1 cellular context compared by ENCODE assay signal in genomic region chr22:23786752-23787599, GRCh38.
A peak's percentile ranks its signal among the peaks of the same experiment; 100 is the strongest.
TF ChIP-seq lines count a peak whose summit lies in the region.

Gene SMARCB1 (plus strand): TSS chr22:23786966. CDS start chr22:23787170, 204 bp downstream.

TF ChIP-seq in GM12878, 131 proteins besides CTCF, POLR2A, EP300 and RAD21 (continued from another document and continues in another):
- TF ChIP-seq, protein P1, sequence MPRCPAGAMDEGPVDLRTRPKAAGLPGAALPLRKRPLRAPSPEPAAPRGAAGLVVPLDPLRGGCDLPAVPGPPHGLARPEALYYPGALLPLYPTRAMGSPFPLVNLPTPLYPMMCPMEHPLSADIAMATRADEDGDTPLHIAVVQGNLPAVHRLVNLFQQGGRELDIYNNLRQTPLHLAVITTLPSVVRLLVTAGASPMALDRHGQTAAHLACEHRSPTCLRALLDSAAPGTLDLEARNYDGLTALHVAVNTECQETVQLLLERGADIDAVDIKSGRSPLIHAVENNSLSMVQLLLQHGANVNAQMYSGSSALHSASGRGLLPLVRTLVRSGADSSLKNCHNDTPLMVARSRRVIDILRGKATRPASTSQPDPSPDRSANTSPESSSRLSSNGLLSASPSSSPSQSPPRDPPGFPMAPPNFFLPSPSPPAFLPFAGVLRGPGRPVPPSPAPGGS (IDR thresholded peaks at IDR 0.05; ENCODE audit: borderline replicate concordance, insufficient read depth, low read depth, low read length, poor library complexity, severe bottlenecking) = no peak
- TF ChIP-seq RB1 (IDR thresholded peaks at IDR 0.05; ENCODE audit: borderline replicate concordance) (peak; percentile 42; the same call in 1 of the 2 replicates), SPI1 (IDR thresholded peaks at IDR 0.05; ENCODE audit: borderline replicate concordance, insufficient read depth, low read depth, low read length) (no peak), ZNF687 (IDR thresholded peaks at IDR 0.05) (peak; percentile 57), EED (IDR thresholded peaks at IDR 0.05; ENCODE audit: low read depth) (no peak), TCF3 (IDR thresholded peaks at IDR 0.05; ENCODE audit: borderline replicate concordance, insufficient read depth, low read depth, low read length) (0 out of 2 replicates have a peak, but pooled peaks have one; percentile 33), SREBF2 (IDR thresholded peaks at IDR 0.05; ENCODE audit: low read length) (no peak), CHD4 (IDR thresholded peaks at IDR 0.05) (no peak), SIN3A (IDR thresholded peaks at IDR 0.05; ENCODE audit: low read depth, low read length) (no peak; the same call in 1 of the 2 replicates), KLF5 (IDR thresholded peaks at IDR 0.05; ENCODE audit: partially characterized antibody) (peak; percentile 97), KAT2A (conservative IDR thresholded peaks at IDR 0.05; ENCODE audit: control insufficient read depth, low read depth, low read length) (no peak), HCFC1 (IDR thresholded peaks at IDR 0.05; ENCODE audit: low read length) (peak; percentile 38; the same call in 1 of the 2 replicates), IKZF2 (IDR thresholded peaks at IDR 0.05) (peak in 1 of 2 experiments; percentile 24; a peak in 1 of 4 replicates), ZNF592 (IDR thresholded peaks at IDR 0.05) (no peak), POLR2AphosphoS5 (IDR thresholded peaks at IDR 0.05; ENCODE audit: low read length) (peak; percentile 80), EZH2 (IDR thresholded peaks at IDR 0.05; ENCODE audit: borderline replicate concordance, control insufficient read depth, low read depth, low read length) (no peak), BMI1 (IDR thresholded peaks at IDR 0.05; ENCODE audit: borderline replicate concordance) (no peak), ZBED1 (IDR thresholded peaks at IDR 0.05; ENCODE audit: borderline replicate concordance) (no peak), ZNF217 (IDR thresholded peaks at IDR 0.05) (no peak), LARP7 (IDR thresholded peaks at IDR 0.05) (peak; percentile 96), PKNOX1 (IDR thresholded peaks at IDR 0.05) (peak; percentile 29; the same call in 1 of the 2 replicates), BCL11A (IDR thresholded peaks at IDR 0.05; ENCODE audit: low read depth, low read length) (no peak), FOXK2 (IDR thresholded peaks at IDR 0.05) (peak; percentile 95), SKIL (IDR thresholded peaks at IDR 0.05; ENCODE audit: low read depth, poor library complexity, severe bottlenecking) (no peak), SMAD1 (IDR thresholded peaks at IDR 0.05; ENCODE audit: low read depth, partially characterized antibody) (no peak), HDAC6 (IDR thresholded peaks at IDR 0.05; ENCODE audit: unreplicated experiment) (no peak), TBL1XR1 (IDR thresholded peaks at IDR 0.05; ENCODE audit: low read depth, low read length) (no peak), NBN (IDR thresholded peaks at IDR 0.05) (peak; percentile 76; the same call in 1 of the 2 replicates), HDAC2 (IDR thresholded peaks at IDR 0.05) (no peak)
- TF ChIP-seq, protein P2, sequence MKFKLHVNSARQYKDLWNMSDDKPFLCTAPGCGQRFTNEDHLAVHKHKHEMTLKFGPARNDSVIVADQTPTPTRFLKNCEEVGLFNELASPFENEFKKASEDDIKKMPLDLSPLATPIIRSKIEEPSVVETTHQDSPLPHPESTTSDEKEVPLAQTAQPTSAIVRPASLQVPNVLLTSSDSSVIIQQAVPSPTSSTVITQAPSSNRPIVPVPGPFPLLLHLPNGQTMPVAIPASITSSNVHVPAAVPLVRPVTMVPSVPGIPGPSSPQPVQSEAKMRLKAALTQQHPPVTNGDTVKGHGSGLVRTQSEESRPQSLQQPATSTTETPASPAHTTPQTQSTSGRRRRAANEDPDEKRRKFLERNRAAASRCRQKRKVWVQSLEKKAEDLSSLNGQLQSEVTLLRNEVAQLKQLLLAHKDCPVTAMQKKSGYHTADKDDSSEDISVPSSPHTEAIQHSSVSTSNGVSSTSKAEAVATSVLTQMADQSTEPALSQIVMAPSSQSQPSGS (IDR thresholded peaks at IDR 0.05; ENCODE audit: low read length) = no peak
- TF ChIP-seq, protein P3, sequence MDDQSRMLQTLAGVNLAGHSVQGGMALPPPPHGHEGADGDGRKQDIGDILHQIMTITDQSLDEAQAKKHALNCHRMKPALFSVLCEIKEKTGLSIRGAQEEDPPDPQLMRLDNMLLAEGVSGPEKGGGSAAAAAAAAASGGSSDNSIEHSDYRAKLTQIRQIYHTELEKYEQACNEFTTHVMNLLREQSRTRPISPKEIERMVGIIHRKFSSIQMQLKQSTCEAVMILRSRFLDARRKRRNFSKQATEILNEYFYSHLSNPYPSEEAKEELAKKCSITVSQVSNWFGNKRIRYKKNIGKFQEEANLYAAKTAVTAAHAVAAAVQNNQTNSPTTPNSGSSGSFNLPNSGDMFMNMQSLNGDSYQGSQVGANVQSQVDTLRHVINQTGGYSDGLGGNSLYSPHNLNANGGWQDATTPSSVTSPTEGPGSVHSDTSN (IDR thresholded peaks at IDR 0.05; ENCODE audit: insufficient replicate concordance, low read depth, low read length) = no peak
- TF ChIP-seq, protein P4, sequence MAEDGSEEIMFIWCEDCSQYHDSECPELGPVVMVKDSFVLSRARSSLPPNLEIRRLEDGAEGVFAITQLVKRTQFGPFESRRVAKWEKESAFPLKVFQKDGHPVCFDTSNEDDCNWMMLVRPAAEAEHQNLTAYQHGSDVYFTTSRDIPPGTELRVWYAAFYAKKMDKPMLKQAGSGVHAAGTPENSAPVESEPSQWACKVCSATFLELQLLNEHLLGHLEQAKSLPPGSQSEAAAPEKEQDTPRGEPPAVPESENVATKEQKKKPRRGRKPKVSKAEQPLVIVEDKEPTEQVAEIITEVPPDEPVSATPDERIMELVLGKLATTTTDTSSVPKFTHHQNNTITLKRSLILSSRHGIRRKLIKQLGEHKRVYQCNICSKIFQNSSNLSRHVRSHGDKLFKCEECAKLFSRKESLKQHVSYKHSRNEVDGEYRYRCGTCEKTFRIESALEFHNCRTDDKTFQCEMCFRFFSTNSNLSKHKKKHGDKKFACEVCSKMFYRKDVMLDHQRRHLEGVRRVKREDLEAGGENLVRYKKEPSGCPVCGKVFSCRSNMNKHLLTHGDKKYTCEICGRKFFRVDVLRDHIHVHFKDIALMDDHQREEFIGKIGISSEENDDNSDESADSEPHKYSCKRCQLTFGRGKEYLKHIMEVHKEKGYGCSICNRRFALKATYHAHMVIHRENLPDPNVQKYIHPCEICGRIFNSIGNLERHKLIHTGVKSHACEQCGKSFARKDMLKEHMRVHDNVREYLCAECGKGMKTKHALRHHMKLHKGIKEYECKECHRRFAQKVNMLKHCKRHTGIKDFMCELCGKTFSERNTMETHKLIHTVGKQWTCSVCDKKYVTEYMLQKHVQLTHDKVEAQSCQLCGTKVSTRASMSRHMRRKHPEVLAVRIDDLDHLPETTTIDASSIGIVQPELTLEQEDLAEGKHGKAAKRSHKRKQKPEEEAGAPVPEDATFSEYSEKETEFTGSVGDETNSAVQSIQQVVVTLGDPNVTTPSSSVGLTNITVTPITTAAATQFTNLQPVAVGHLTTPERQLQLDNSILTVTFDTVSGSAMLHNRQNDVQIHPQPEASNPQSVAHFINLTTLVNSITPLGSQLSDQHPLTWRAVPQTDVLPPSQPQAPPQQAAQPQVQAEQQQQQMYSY (CRISPR knock-in tag; IDR thresholded peaks at IDR 0.05) = no peak
- TF ChIP-seq, protein P5, sequence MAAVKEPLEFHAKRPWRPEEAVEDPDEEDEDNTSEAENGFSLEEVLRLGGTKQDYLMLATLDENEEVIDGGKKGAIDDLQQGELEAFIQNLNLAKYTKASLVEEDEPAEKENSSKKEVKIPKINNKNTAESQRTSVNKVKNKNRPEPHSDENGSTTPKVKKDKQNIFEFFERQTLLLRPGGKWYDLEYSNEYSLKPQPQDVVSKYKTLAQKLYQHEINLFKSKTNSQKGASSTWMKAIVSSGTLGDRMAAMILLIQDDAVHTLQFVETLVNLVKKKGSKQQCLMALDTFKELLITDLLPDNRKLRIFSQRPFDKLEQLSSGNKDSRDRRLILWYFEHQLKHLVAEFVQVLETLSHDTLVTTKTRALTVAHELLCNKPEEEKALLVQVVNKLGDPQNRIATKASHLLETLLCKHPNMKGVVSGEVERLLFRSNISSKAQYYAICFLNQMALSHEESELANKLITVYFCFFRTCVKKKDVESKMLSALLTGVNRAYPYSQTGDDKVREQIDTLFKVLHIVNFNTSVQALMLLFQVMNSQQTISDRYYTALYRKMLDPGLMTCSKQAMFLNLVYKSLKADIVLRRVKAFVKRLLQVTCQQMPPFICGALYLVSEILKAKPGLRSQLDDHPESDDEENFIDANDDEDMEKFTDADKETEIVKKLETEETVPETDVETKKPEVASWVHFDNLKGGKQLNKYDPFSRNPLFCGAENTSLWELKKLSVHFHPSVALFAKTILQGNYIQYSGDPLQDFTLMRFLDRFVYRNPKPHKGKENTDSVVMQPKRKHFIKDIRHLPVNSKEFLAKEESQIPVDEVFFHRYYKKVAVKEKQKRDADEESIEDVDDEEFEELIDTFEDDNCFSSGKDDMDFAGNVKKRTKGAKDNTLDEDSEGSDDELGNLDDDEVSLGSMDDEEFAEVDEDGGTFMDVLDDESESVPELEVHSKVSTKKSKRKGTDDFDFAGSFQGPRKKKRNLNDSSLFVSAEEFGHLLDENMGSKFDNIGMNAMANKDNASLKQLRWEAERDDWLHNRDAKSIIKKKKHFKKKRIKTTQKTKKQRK (IDR thresholded peaks at IDR 0.05; ENCODE audit: low read depth, low read length) = no peak
